ENCODE assay signal across 8 cellular contexts in the genomic region with DNA sequence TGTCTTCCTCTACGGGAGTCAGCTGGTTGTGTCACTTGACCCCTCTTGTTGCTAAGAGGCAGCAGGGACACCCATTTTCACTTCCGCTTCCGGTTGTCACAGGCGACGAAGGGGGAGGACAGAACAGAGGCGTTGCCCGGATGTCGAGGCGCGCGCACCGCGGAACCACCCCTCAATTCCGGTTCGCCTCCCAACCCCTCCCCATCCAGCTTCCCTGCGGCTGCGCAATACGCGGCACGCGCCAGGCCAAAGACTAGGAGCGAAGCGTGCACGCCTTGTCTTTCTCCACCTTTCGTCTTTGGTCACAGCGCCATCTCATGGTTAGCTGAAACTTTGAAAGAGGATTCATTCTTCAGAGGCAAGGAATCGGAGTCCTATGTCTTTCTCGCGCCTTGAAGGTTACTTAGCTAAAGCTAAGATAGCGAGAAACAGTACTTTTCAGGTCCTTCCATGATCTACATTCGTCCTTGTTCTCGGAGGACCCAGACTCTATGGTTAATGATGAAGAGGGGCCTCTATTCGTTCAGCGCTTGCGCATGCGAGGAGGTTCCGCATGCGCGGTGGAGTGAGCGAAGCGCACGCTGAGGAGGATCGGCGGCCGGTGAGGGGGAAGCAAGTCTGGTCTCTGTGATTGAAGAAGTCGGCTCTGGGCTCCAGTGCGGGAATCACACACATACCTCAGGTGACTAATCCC. TPM values are rescaled to one million over a fixed set of nuclear protein-coding genes. Genes with fewer than 3 reads are reported as not detected.
DNase-seq lines count a peak whose midpoint lies in the region; ATAC-seq lines count a peak whose summit lies in the region.

A gene (minus strand): TSS at position 30 of the 694 bp plus-strand sequence. CDS start 106 bp downstream, outside the sequence.
A gene (plus strand): TSS at position 554 of the 694 bp plus-strand sequence. CDS start 4,440 bp downstream, outside the sequence.

- peak; percentile 90 for ATAC-seq in GM19463 (IDR thresholded peaks at IDR 0.05; ENCODE audit: unreplicated experiment)

- DNase-seq in CMK (ENCODE audit: low read depth) (peak; percentile 87), HS-27A (ENCODE audit: low read depth) (peak; percentile 96), NK-92 (lab: John Stamatoyannopoulos, UW; ENCODE audit: unreplicated experiment) (peak; percentile 91), lung microvascular endothelial cell (ENCODE audit: low read depth in 2 of 2) (peak; percentile 100)
- peak; percentile 98 for DNase-seq in activated CD8-positive, alpha-beta memory T cell treated with anti-CD3 and anti-CD28 coated beads for 24 hours
- DNase-seq in effector CD8-positive, alpha-beta T cell (lab: John Stamatoyannopoulos, UW) = peak; percentile 99
- peak; percentile 100 for DNase-seq in stimulated activated CD8-positive, alpha-beta memory T cell treated with anti-CD3 and anti-CD28 coated beads, Interleukin-12 subunit alpha, Interleukin-12 subunit beta, amount 100 ng/mL, for 1 hour (ENCODE audit: low read depth)

RNA-seq across cellular contexts. Expression of the first gene that starts in this region (rescaled TPM):
- 42.1 and 59.5 TPM in 2 replicates for total RNA-seq in lung microvascular endothelial cell

RNA-seq across cellular contexts. Expression of the second gene that starts in this region (rescaled TPM):
- 117 and 162 TPM in 2 replicates for total RNA-seq in lung microvascular endothelial cell

Comparison
In these comparisons a context has a peak if more than half of its experiments do, and no peak if none do; other contexts are left out.
1. Peak in every context shown above with its lines: DNase-seq and ATAC-seq.